ENCODE assay signal across 1 cellular context in the genomic region with DNA sequence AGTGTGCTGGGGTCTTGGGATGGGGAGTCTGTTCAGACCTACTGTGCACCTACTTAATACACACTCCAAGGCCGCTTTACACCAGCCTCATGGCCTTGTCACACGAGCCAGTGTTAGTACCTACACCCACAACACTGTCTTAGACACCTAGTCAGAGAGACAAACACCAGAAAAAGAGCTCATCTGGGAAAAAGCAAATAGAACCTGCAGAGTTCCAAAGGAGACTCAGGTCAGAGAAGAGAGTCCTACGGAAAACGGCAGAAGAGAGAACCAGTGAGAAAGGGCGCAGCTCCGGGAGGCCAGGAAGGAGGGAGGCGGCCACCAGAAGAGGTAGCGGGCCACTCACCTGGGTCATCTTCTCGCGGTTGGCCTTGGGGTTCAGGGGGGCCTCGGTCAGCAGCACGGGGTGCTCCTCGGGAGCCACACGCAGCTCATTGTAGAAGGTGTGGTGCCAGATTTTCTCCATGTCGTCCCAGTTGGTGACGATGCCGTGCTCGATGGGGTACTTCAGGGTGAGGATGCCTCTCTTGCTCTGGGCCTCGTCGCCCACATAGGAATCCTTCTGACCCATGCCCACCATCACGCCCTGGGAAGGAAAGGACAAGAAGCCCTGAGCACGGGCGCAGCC.
TF ChIP-seq lines count a peak whose summit lies in the region.

No MANE protein-coding gene starts in this region.

TF ChIP-seq in K562, 482 proteins besides CTCF, POLR2A, EP300 and RAD21 (continues in another document):
- TF ChIP-seq NR1H2 (CRISPR knock-in tag; IDR thresholded peaks at IDR 0.05) (0 out of 2 replicates have a peak, but pooled peaks have one; percentile 51), STAT5A (IDR thresholded peaks at IDR 0.05; ENCODE audit: borderline replicate concordance, low read length) (peak; percentile 23; the same call in 1 of the 2 replicates), TGIF2 (CRISPR knock-in tag; IDR thresholded peaks at IDR 0.05) (peak; percentile 87; the same call in 1 of the 2 replicates), NR2C1 (IDR thresholded peaks at IDR 0.05) (0 out of 2 replicates have a peak, but pooled peaks have one; percentile 12), NR2C1 (tag; IDR thresholded peaks at IDR 0.05) (no peak), SIN3A (IDR thresholded peaks at IDR 0.05; ENCODE audit: borderline replicate concordance in 2 of 2, control insufficient read depth in 1 of 2, low read depth in 2 of 2, low read length in 2 of 2) (peak in 1 of 2 experiments; percentile 46; a peak in 1 of 4 replicates), KDM5B (IDR thresholded peaks at IDR 0.05; ENCODE audit: insufficient replicate concordance, low read depth, low read length) (peak; percentile 43), HDAC3 (IDR thresholded peaks at IDR 0.05; ENCODE audit: borderline replicate concordance, partially characterized antibody) (peak; percentile 63), LCOR (CRISPR knock-in tag; IDR thresholded peaks at IDR 0.05) (peak; percentile 87), NCOR1 (IDR thresholded peaks at IDR 0.05) (peak; percentile 45), ILF3 (IDR thresholded peaks at IDR 0.05; ENCODE audit: borderline replicate concordance) (peak; percentile 89), SUPT5H (IDR thresholded peaks at IDR 0.05) (peak; percentile 58), ZNF766 (CRISPR knock-in tag; conservative IDR thresholded peaks at IDR 0.05) (0 out of 2 replicates have a peak, but pooled peaks have one; percentile 1), WHSC1 (IDR thresholded peaks at IDR 0.05; ENCODE audit: low read length) (no peak), RUNX1 (IDR thresholded peaks at IDR 0.05; ENCODE audit: low read depth) (0 out of 2 replicates have a peak, but pooled peaks have one; percentile 4), IRF2 (CRISPR knock-in tag; IDR thresholded peaks at IDR 0.05) (0 out of 2 replicates have a peak, but pooled peaks have one; percentile 73), MED1 (CRISPR knock-in tag; IDR thresholded peaks at IDR 0.05; ENCODE audit: borderline replicate concordance) (0 out of 2 replicates have a peak, but pooled peaks have one; percentile 87), TEAD1 (CRISPR knock-in tag; IDR thresholded peaks at IDR 0.05) (0 out of 4 replicates have a peak, but pooled peaks of 1 of the 2 experiments have one; percentile 40), ZNF431 (CRISPR knock-in tag; IDR thresholded peaks at IDR 0.05) (no peak), ZNF224 (CRISPR knock-in tag; IDR thresholded peaks at IDR 0.05) (0 out of 2 replicates have a peak, but pooled peaks have one; percentile 78), ZKSCAN1 (IDR thresholded peaks at IDR 0.05; ENCODE audit: low read depth, low read length) (peak; percentile 93), TBL1XR1 (IDR thresholded peaks at IDR 0.05; ENCODE audit: low read length in 2 of 2) (0 out of 4 replicates have a peak, but pooled peaks of 1 of the 2 experiments have one; percentile 50), NCOA4 (IDR thresholded peaks at IDR 0.05; ENCODE audit: partially characterized antibody) (no peak), CHD1 (IDR thresholded peaks at IDR 0.05; ENCODE audit: low read length) (peak; percentile 83), POLR2AphosphoS2 (IDR thresholded peaks at IDR 0.05; ENCODE audit: low read length) (peak; percentile 12; the same call in 1 of the 2 replicates), ZBTB8A (IDR thresholded peaks at IDR 0.05; ENCODE audit: partially characterized antibody) (no peak), RB1 (IDR thresholded peaks at IDR 0.05; ENCODE audit: low read depth) (0 out of 2 replicates have a peak, but pooled peaks have one; percentile 6), ZBTB1 (CRISPR knock-in tag; IDR thresholded peaks at IDR 0.05; ENCODE audit: borderline replicate concordance, low read depth) (peak; percentile 71; the same call in 1 of the 2 replicates), NRF1 (conservative IDR thresholded peaks at IDR 0.05 in 1 of 2, IDR thresholded peaks at IDR 0.05 in 1 of 2) (no peak), CREB1 (IDR thresholded peaks at IDR 0.05) (no peak), CREB1 (CRISPR knock-in tag; IDR thresholded peaks at IDR 0.05) (peak; percentile 37; the same call in 1 of the 2 replicates)
- TF ChIP-seq, protein P1, sequence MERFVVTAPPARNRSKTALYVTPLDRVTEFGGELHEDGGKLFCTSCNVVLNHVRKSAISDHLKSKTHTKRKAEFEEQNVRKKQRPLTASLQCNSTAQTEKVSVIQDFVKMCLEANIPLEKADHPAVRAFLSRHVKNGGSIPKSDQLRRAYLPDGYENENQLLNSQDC (CRISPR knock-in tag; IDR thresholded peaks at IDR 0.05): no peak
- TF ChIP-seq, protein P2, sequence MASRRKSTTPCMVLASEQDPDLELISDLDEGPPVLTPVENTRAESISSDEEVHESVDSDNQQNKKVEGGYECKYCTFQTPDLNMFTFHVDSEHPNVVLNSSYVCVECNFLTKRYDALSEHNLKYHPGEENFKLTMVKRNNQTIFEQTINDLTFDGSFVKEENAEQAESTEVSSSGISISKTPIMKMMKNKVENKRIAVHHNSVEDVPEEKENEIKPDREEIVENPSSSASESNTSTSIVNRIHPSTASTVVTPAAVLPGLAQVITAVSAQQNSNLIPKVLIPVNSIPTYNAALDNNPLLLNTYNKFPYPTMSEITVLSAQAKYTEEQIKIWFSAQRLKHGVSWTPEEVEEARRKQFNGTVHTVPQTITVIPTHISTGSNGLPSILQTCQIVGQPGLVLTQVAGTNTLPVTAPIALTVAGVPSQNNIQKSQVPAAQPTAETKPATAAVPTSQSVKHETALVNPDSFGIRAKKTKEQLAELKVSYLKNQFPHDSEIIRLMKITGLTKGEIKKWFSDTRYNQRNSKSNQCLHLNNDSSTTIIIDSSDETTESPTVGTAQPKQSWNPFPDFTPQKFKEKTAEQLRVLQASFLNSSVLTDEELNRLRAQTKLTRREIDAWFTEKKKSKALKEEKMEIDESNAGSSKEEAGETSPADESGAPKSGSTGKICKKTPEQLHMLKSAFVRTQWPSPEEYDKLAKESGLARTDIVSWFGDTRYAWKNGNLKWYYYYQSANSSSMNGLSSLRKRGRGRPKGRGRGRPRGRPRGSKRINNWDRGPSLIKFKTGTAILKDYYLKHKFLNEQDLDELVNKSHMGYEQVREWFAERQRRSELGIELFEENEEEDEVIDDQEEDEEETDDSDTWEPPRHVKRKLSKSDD (conservative IDR thresholded peaks at IDR 0.05; ENCODE audit: low read length): no peak
- TF ChIP-seq, protein P3, sequence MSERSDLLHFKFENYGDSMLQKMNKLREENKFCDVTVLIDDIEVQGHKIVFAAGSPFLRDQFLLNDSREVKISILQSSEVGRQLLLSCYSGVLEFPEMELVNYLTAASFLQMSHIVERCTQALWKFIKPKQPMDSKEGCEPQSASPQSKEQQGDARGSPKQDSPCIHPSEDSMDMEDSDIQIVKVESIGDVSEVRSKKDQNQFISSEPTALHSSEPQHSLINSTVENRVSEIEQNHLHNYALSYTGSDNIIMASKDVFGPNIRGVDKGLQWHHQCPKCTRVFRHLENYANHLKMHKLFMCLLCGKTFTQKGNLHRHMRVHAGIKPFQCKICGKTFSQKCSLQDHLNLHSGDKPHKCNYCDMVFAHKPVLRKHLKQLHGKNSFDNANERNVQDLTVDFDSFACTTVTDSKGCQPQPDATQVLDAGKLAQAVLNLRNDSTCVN (CRISPR knock-in tag; IDR thresholded peaks at IDR 0.05): no peak; the same call in none of the 2 replicates
- TF ChIP-seq, protein P4, sequence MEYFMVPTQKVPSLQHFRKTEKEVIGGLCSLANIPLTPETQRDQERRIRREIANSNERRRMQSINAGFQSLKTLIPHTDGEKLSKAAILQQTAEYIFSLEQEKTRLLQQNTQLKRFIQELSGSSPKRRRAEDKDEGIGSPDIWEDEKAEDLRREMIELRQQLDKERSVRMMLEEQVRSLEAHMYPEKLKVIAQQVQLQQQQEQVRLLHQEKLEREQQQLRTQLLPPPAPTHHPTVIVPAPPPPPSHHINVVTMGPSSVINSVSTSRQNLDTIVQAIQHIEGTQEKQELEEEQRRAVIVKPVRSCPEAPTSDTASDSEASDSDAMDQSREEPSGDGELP (CRISPR knock-in tag; IDR thresholded peaks at IDR 0.05; ENCODE audit: borderline replicate concordance): 0 out of 2 replicates have a peak, but pooled peaks have one; percentile 31
- TF ChIP-seq, protein P5, sequence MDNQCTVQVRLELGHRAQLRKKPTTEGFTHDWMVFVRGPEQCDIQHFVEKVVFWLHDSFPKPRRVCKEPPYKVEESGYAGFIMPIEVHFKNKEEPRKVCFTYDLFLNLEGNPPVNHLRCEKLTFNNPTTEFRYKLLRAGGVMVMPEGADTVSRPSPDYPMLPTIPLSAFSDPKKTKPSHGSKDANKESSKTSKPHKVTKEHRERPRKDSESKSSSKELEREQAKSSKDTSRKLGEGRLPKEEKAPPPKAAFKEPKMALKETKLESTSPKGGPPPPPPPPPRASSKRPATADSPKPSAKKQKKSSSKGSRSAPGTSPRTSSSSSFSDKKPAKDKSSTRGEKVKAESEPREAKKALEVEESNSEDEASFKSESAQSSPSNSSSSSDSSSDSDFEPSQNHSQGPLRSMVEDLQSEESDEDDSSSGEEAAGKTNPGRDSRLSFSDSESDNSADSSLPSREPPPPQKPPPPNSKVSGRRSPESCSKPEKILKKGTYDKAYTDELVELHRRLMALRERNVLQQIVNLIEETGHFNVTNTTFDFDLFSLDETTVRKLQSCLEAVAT (IDR thresholded peaks at IDR 0.05): peak; percentile 51 to 78; a peak in 2 of 4 replicates
- TF ChIP-seq, protein P6, sequence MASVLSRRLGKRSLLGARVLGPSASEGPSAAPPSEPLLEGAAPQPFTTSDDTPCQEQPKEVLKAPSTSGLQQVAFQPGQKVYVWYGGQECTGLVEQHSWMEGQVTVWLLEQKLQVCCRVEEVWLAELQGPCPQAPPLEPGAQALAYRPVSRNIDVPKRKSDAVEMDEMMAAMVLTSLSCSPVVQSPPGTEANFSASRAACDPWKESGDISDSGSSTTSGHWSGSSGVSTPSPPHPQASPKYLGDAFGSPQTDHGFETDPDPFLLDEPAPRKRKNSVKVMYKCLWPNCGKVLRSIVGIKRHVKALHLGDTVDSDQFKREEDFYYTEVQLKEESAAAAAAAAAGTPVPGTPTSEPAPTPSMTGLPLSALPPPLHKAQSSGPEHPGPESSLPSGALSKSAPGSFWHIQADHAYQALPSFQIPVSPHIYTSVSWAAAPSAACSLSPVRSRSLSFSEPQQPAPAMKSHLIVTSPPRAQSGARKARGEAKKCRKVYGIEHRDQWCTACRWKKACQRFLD (CRISPR knock-in tag; IDR thresholded peaks at IDR 0.05): no peak
- TF ChIP-seq, protein P7, sequence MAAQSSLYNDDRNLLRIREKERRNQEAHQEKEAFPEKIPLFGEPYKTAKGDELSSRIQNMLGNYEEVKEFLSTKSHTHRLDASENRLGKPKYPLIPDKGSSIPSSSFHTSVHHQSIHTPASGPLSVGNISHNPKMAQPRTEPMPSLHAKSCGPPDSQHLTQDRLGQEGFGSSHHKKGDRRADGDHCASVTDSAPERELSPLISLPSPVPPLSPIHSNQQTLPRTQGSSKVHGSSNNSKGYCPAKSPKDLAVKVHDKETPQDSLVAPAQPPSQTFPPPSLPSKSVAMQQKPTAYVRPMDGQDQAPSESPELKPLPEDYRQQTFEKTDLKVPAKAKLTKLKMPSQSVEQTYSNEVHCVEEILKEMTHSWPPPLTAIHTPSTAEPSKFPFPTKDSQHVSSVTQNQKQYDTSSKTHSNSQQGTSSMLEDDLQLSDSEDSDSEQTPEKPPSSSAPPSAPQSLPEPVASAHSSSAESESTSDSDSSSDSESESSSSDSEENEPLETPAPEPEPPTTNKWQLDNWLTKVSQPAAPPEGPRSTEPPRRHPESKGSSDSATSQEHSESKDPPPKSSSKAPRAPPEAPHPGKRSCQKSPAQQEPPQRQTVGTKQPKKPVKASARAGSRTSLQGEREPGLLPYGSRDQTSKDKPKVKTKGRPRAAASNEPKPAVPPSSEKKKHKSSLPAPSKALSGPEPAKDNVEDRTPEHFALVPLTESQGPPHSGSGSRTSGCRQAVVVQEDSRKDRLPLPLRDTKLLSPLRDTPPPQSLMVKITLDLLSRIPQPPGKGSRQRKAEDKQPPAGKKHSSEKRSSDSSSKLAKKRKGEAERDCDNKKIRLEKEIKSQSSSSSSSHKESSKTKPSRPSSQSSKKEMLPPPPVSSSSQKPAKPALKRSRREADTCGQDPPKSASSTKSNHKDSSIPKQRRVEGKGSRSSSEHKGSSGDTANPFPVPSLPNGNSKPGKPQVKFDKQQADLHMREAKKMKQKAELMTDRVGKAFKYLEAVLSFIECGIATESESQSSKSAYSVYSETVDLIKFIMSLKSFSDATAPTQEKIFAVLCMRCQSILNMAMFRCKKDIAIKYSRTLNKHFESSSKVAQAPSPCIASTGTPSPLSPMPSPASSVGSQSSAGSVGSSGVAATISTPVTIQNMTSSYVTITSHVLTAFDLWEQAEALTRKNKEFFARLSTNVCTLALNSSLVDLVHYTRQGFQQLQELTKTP (IDR thresholded peaks at IDR 0.05; ENCODE audit: low read depth in 1 of 2, partially characterized antibody in 2 of 2): peak in 1 of 2 experiments; percentile 55
- TF ChIP-seq, protein P8, sequence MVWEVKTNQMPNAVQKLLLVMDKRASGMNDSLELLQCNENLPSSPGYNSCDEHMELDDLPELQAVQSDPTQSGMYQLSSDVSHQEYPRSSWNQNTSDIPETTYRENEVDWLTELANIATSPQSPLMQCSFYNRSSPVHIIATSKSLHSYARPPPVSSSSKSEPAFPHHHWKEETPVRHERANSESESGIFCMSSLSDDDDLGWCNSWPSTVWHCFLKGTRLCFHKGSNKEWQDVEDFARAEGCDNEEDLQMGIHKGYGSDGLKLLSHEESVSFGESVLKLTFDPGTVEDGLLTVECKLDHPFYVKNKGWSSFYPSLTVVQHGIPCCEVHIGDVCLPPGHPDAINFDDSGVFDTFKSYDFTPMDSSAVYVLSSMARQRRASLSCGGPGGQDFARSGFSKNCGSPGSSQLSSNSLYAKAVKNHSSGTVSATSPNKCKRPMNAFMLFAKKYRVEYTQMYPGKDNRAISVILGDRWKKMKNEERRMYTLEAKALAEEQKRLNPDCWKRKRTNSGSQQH (CRISPR knock-in tag; IDR thresholded peaks at IDR 0.05): no peak
- TF ChIP-seq, protein P9, sequence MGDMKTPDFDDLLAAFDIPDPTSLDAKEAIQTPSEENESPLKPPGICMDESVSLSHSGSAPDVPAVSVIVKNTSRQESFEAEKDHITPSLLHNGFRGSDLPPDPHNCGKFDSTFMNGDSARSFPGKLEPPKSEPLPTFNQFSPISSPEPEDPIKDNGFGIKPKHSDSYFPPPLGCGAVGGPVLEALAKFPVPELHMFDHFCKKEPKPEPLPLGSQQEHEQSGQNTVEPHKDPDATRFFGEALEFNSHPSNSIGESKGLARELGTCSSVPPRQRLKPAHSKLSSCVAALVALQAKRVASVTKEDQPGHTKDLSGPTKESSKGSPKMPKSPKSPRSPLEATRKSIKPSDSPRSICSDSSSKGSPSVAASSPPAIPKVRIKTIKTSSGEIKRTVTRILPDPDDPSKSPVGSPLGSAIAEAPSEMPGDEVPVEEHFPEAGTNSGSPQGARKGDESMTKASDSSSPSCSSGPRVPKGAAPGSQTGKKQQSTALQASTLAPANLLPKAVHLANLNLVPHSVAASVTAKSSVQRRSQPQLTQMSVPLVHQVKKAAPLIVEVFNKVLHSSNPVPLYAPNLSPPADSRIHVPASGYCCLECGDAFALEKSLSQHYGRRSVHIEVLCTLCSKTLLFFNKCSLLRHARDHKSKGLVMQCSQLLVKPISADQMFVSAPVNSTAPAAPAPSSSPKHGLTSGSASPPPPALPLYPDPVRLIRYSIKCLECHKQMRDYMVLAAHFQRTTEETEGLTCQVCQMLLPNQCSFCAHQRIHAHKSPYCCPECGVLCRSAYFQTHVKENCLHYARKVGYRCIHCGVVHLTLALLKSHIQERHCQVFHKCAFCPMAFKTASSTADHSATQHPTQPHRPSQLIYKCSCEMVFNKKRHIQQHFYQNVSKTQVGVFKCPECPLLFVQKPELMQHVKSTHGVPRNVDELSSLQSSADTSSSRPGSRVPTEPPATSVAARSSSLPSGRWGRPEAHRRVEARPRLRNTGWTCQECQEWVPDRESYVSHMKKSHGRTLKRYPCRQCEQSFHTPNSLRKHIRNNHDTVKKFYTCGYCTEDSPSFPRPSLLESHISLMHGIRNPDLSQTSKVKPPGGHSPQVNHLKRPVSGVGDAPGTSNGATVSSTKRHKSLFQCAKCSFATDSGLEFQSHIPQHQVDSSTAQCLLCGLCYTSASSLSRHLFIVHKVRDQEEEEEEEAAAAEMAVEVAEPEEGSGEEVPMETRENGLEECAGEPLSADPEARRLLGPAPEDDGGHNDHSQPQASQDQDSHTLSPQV (IDR thresholded peaks at IDR 0.05): no peak
